In the genomic region with DNA sequence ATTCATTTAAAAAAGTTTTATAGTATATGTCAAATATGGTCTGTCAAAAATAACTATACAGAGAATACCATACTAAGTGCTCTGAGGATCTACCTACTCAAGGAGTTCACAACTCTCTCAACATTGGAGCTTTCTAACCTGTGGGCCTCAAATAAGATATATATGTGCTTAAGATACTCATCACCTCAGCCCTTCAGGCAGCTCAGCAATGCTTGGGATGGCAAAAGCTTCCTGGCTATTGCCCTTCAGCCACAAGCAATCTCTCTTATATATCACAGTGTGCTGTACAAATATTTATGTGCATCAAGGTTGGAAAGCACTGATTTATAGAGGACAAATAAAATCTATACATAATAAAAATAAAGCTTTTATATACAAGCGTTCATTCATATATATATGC, we compare ENCODE assay signal across 30 cellular contexts. TPM values are rescaled to one million over a fixed set of nuclear protein-coding genes. Genes with fewer than 3 reads are reported as not detected.
A peak's percentile ranks its signal among the peaks of the same experiment; 100 is the strongest.
DNase-seq lines count a peak whose midpoint lies in the region; TF ChIP-seq lines count a peak whose summit lies in the region.
"Had no signal": no experiment of that assay in that cellular context is flagged by ENCODE, and none has a peak within 500 bp of the region (broad histone marks: within the 10 kb centered on the region; RNA-seq: fewer than 3 reads in every experiment).

No MANE protein-coding gene starts in this region.

- no peak for TF ChIP-seq CTCF in breast epithelium (IDR thresholded peaks at IDR 0.05)

- no peak for DNase-seq in T-helper 2 cell treated with Interferon-gamma antibody and Interleukin-4, amounts not matched to agents 5 μg/mL and 100 μg/mL, for 36 hours (ENCODE audit: low spot score)
- DNase-seq in T-helper 2 cell (no peak), T47D (ENCODE audit: low read depth in 1 of 2, low spot score in 1 of 2) (peak; percentile 11 to 58), breast epithelium (ENCODE audit: low spot score in 2 of 2) (no peak)
- DNase-seq: 8988T; ACHN; AML-193; BE2C; C1 segment of cervical spinal cord; Caco-2; Calu3; CD4-positive, alpha-beta memory T cell; CD4-positive, alpha-beta T cell; CD4-positive, CD25-positive, alpha-beta regulatory T cell; CD8-positive, alpha-beta memory T cell; CD8-positive, alpha-beta T cell; COR-L47; DMS 273 treated with DMSO at 0.1 percent for 48 hours; DMS153; DMS53; DMS79; DMS79 treated with DMSO at 0.1 percent for 48 hours; DND-41; EL had no signal

- H3K36me3 ChIP-seq in breast epithelium, result no peaks in the 10 kb centered on the region
- H3K36me3 ChIP-seq: BE2C had no signal

- H3K9me3 Mint-ChIP-seq in T-helper 2 cell treated with Interferon-gamma antibody and Interleukin-4, amounts not matched to agents 5 μg/mL and 100 μg/mL, for 36 hours, result no peaks in the 10 kb centered on the region
- H3K9me3 Mint-ChIP-seq: CD14-positive monocyte; CD4-positive, alpha-beta memory T cell; CD4-positive, alpha-beta T cell; CD4-positive, CD25-positive, alpha-beta regulatory T cell; CD8-positive, alpha-beta memory T cell; CD8-positive, alpha-beta T cell had no signal

- no peaks in the 10 kb centered on the region for H3K4me1 ChIP-seq in breast epithelium
- H3K4me1 ChIP-seq: BLaER1, Caco-2 had no signal

- no peaks in the 10 kb centered on the region for H3K9me3 ChIP-seq in breast epithelium
- H3K9me3 ChIP-seq: A549; BE2C; BLaER1; BLaER1 treated with 17β-estradiol and CSF1 and Interleukin-3, amounts not matched to agents 10 nM and 100 nM; Caco-2 had no signal

- no peak for TF ChIP-seq POLR2A in breast epithelium (IDR thresholded peaks at IDR 0.05)

- H3K27me3 ChIP-seq in breast epithelium, result no peaks in the 10 kb centered on the region
- H3K27me3 ChIP-seq: BE2C; BLaER1; BLaER1 treated with 17β-estradiol and CSF1 and Interleukin-3, amounts not matched to agents 10 nM and 100 nM had no signal

- no peaks in the 10 kb centered on the region for H3K27me3 Mint-ChIP-seq in T-helper 2 cell treated with Interferon-gamma antibody and Interleukin-4, amounts not matched to agents 5 μg/mL and 100 μg/mL, for 36 hours (ENCODE audit: low read depth)
- H3K27me3 Mint-ChIP-seq: B cell; CD4-positive, alpha-beta memory T cell; CD4-positive, alpha-beta T cell; CD4-positive, CD25-positive, alpha-beta regulatory T cell; CD8-positive, alpha-beta memory T cell had no signal

- no peak overlapping the region for H3K4me3 ChIP-seq in breast epithelium
- H3K4me3 ChIP-seq: A549; BLaER1; BLaER1 treated with 17β-estradiol and CSF1 and Interleukin-3, amounts not matched to agents 10 nM and 100 nM had no signal

- no peak overlapping the region for H3K4me3 Mint-ChIP-seq in T-helper 2 cell treated with Interferon-gamma antibody and Interleukin-4, amounts not matched to agents 5 μg/mL and 100 μg/mL, for 36 hours
- H3K4me3 Mint-ChIP-seq: B cell; CD14-positive monocyte; CD4-positive, alpha-beta memory T cell; CD4-positive, alpha-beta T cell; CD4-positive, CD25-positive, alpha-beta regulatory T cell; CD8-positive, alpha-beta memory T cell; CD8-positive, alpha-beta T cell had no signal

- peaks cover 14% of the 10 kb centered on the region for H3K36me3 Mint-ChIP-seq in T-helper 2 cell treated with Interferon-gamma antibody and Interleukin-4, amounts not matched to agents 5 μg/mL and 100 μg/mL, for 36 hours (ENCODE audit: low read depth)

- no peak overlapping the region for H3K27ac ChIP-seq in breast epithelium
- H3K27ac ChIP-seq: 22Rv1; A549; BLaER1; BLaER1 treated with 17β-estradiol and CSF1 and Interleukin-3, amounts not matched to agents 10 nM and 100 nM had no signal

- in situ Hi-C loops in T47D (cut with HindIII; ENCODE audit: low pct_unique_long_range_greater_than_20kb, low sequenced_read_pairs), result no loop called here

- H3K4me1 Mint-ChIP-seq in T-helper 2 cell treated with Interferon-gamma antibody and Interleukin-4, amounts not matched to agents 5 μg/mL and 100 μg/mL, for 36 hours (ENCODE audit: low read depth), result peaks cover 6% of the 10 kb centered on the region
- H3K4me1 Mint-ChIP-seq: B cell, CD14-positive monocyte had no signal

- H3K27ac Mint-ChIP-seq in T-helper 2 cell treated with Interferon-gamma antibody and Interleukin-4, amounts not matched to agents 5 μg/mL and 100 μg/mL, for 36 hours, result peak overlapping the region; percentile 31
- H3K27ac Mint-ChIP-seq: B cell; CD14-positive monocyte; CD4-positive, alpha-beta T cell; CD4-positive, CD25-positive, alpha-beta regulatory T cell; CD8-positive, alpha-beta T cell had no signal

- intact Hi-C loops in breast epithelium (cut with DNase I; ENCODE audit: low total_unique reads), result no loop called here

RNA-seq across cellular contexts. Expression of gene ICE2, which starts 40.3 kb away (rescaled TPM):
- 10 to 100 TPM; 28.5 to 40.7 (median 36.1) TPM for total RNA-seq in breast epithelium

RNA-seq across cellular contexts. Expression of gene ANXA2, which starts 40.8 kb away (rescaled TPM):
- 1,000 to 10,000 TPM in 1 of 3 donors, 100 to 1,000 TPM in 2; 875 to 1,598 (median 923) TPM for total RNA-seq in breast epithelium

Comparison
In these comparisons a context has a peak if more than half of its experiments do, and no peak if none do; other contexts are left out.
1. DNase-seq: peak in T47D (2 of 2); none in T-helper 2 cell treated with Interferon-gamma antibody and Interleukin-4, amounts not matched to agents 5 μg/mL and 100 μg/mL, for 36 hours (single experiment), T-helper 2 cell (0 of 5) and breast epithelium (0 of 2).